ENCODE assay signal across 18 cellular contexts in the genomic region with DNA sequence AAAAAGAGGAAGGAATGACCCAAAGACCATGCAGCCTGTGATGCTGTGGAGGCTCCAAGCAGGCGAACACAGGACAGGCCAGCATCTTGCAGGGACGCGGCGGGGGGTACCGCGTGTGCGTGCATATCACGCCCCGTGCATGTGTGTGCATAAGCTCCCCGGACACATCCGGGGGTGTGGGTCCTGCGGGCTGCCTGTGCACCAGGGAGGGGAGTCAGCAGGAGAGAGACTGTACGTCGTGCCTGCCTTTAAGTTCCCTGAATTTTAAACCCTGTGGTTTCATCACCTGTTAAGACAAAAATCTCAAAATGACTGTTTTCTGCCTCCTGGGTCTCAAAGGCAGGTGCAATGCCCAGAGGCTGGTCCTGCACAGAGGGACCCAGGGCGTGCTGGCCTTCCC. TPM values are rescaled to one million over a fixed set of nuclear protein-coding genes. Genes with fewer than 3 reads are reported as not detected.
A peak's percentile ranks its signal among the peaks of the same experiment; 100 is the strongest.
DNase-seq lines count a peak whose midpoint lies in the region; ATAC-seq, FAIRE-seq and TF ChIP-seq lines count a peak whose summit lies in the region.
"Had no signal": no experiment of that assay in that cellular context is flagged by ENCODE, and none has a peak within 500 bp of the region (broad histone marks: within the 10 kb centered on the region; RNA-seq: fewer than 3 reads in every experiment).

No MANE protein-coding gene starts in this region.

- no peak for TF ChIP-seq EP300 in HepG2 (IDR thresholded peaks at IDR 0.05; ENCODE audit: low read depth in 2 of 2, low read length in 2 of 2)
- TF ChIP-seq EP300 in HepG2 (CRISPR knock-in tag; IDR thresholded peaks at IDR 0.05; ENCODE audit: borderline replicate concordance), result no peak

- H3K9me3 ChIP-seq in HepG2 (ENCODE audit: low read length) (no peaks in the 10 kb centered on the region), right lobe of liver (no peaks in the 10 kb centered on the region)

- H2AFZ ChIP-seq in HepG2 (ENCODE audit: low read length), result no peak overlapping the region

- BruUV-seq in HepG2 (replicated peaks; lab: Mats Ljungman, UMichigan), result no TSS peak

- H3K27ac ChIP-seq in HepG2 (ENCODE audit: extremely low read length, insufficient read depth, low read length) (no peak overlapping the region), right lobe of liver (no peak overlapping the region), RWPE1 (0 out of 2 replicates have a peak overlapping the region, but pooled peaks have one; percentile 7)

- peak overlapping the region; percentile 61 for H3K27ac Mint-ChIP-seq in nephron progenitor cell

- in situ Hi-C loops in HepG2 (cut with HindIII; ENCODE audit: extremely low pct_ligation_motif_present, low pct_unique_long_range_greater_than_20kb), result no loop called here

- H3K9me3 Mint-ChIP-seq in nephron progenitor cell, result no peaks in the 10 kb centered on the region
- H3K9me3 Mint-ChIP-seq: CD4-positive, CD25-positive, alpha-beta regulatory T cell had no signal

- no peak overlapping the region for H3K9ac ChIP-seq in HepG2 (ENCODE audit: insufficient read depth, low read depth, low read length)

- H3K79me2 ChIP-seq in HepG2 (ENCODE audit: insufficient read depth, low read length), result no peaks in the 10 kb centered on the region

- peaks cover 25 to 39% of the 10 kb centered on the region in 2 experiments; a peak in 4 of 5 replicates for H3K36me3 ChIP-seq in HepG2 (replicated peaks in 1 of 2; ENCODE audit: control insufficient read depth in 1 of 2, insufficient read depth in 2 of 2, low read length in 2 of 2)
- H3K36me3 ChIP-seq in right lobe of liver, result peaks cover 0 to 35% (median 8%) of the 10 kb centered on the region in 4 donors

- H4K20me1 ChIP-seq in HepG2 (ENCODE audit: insufficient read depth, low read length), result no peaks in the 10 kb centered on the region

- ATAC-seq in HepG2, result no peak
- no peak for ATAC-seq in right lobe of liver
- no peak for ATAC-seq in activated CD4-positive, CD25-positive, alpha-beta regulatory T cell treated with anti-CD3 and anti-CD28 coated beads, Interleukin-2, amount 50 U/mL, for 24 hours
- ATAC-seq in HG03378 (IDR thresholded peaks at IDR 0.05; ENCODE audit: unreplicated experiment), result no peak

- H3K4me2 ChIP-seq in HepG2 (ENCODE audit: low read depth, low read length), result no peak overlapping the region

- peaks cover 38% of the 10 kb centered on the region for H3K36me3 Mint-ChIP-seq in nephron progenitor cell (ENCODE audit: low read depth)

- no peaks in the 10 kb centered on the region for H3K4me1 Mint-ChIP-seq in nephron progenitor cell

- WGBS in HepG2 (ENCODE audit: low lambda C conversion rate), result 97% methylated on average over 10 of the region's 15 CpGs
- 80% methylated on average over 1 of the region's 15 CpGs for WGBS in right lobe of liver (ENCODE audit: insufficient coverage, low coverage, low lambda C conversion rate, missing lambda C conversion rate)

- TF ChIP-seq CTCF in HepG2 (CRISPR knock-in tag; IDR thresholded peaks at IDR 0.05) (no peak), right lobe of liver (IDR thresholded peaks at IDR 0.05) (no peak), RWPE1 (conservative IDR thresholded peaks at IDR 0.05; ENCODE audit: low read depth) (no peak), nephron progenitor cell (IDR thresholded peaks at IDR 0.05) (no peak)

- POLR2A ChIA-PET in HepG2 (lab: Yijun Ruan, JAX), result no interaction called here
- POLR2A ChIA-PET in RWPE1 (lab: Yijun Ruan, JAX; ENCODE audit: low non-redundant PET), result no interaction called here

- no peak for TF ChIP-seq RAD21 in HepG2 (CRISPR knock-in tag; IDR thresholded peaks at IDR 0.05)

- no peak for FAIRE-seq in HepG2 (lab: Jason Lieb, UNC)
- FAIRE-seq: H54 had no signal

- CTCF ChIA-PET in HepG2 (lab: Yijun Ruan, JAX; ENCODE audit: low intra/inter-chr PET ratio, low total read pairs), result no interaction called here
- CTCF ChIA-PET in RWPE1 (lab: Yijun Ruan, JAX), result no interaction called here

- no peaks in the 10 kb centered on the region for H3K4me1 ChIP-seq in HepG2 (ENCODE audit: insufficient read depth, low read length)
- no peaks in the 10 kb centered on the region for H3K4me1 ChIP-seq in right lobe of liver

- no peaks in the 10 kb centered on the region for H3K27me3 Mint-ChIP-seq in nephron progenitor cell (ENCODE audit: low read depth, poor library complexity)
- H3K27me3 Mint-ChIP-seq: CD4-positive, CD25-positive, alpha-beta regulatory T cell had no signal

- H3K4me3 ChIP-seq in HepG2 (replicated peaks in 1 of 3; ENCODE audit: insufficient read depth in 1 of 3, low read depth in 2 of 3, low read length in 3 of 3) (no peak overlapping the region), right lobe of liver (no peak overlapping the region)

- TF ChIP-seq POLR2A in HepG2 (IDR thresholded peaks at IDR 0.05; ENCODE audit: insufficient read depth in 1 of 2, low read depth in 2 of 2, low read length in 2 of 2) (no peak), right lobe of liver (IDR thresholded peaks at IDR 0.05) (no peak)

- no peak for DNase-seq in HepG2 (ENCODE audit: low spot score)
- DNase-seq in right lobe of liver, result no peak
- DNase-seq in RWPE1 (ENCODE audit: low spot score), result no peak
- DNase-seq in nephron progenitor cell, result no peak
- no peak for DNase-seq in DMS153 (lab: John Stamatoyannopoulos, UW)
- DNase-seq: KBM-7, MM.1S, NCI-H1092, NCI-H1436, NCI-H187 treated with DMSO at 0.1 percent for 48 hours, NCI-H2107, NCI-H446 treated with DMSO at 0.1 percent for 48 hours, NCI-H526 treated with DMSO at 0.1 percent for 48 hours, Right ventricle myocardium superior had no signal

- H3K4me3 Mint-ChIP-seq in nephron progenitor cell, result no peak overlapping the region

- intact Hi-C loops in HepG2 (cut with micrococcal nuclease; ENCODE audit: unreplicated experiment), result no loop called here
- intact Hi-C loops in right lobe of liver (cut with DNase I), result no loop called here

- no peaks in the 10 kb centered on the region for H3K27me3 ChIP-seq in HepG2 (ENCODE audit: control insufficient read depth in 1 of 2, insufficient read depth in 2 of 2, low read length in 2 of 2)
- no peaks in the 10 kb centered on the region for H3K27me3 ChIP-seq in right lobe of liver

RNA-seq across cellular contexts. Expression of gene ADAT3, which starts 16.6 kb away (rescaled TPM):
- 2.0 and 3.5 TPM in 2 replicates for total RNA-seq in HepG2 (2016; rRNA removed; fragmentation: Illumina TruSeq; extraction: Trizol)
- total RNA-seq in HepG2 (2016; cell fraction: cytosol; rRNA removed; fragmentation: Illumina TruSeq; extraction: Trizol; ENCODE audit: low read depth), result 0.79 and 0.81 TPM in 2 replicates
- 1.7 and 3.1 TPM in 2 replicates for total RNA-seq in HepG2 (2016; cell fraction: insoluble cytoplasmic fraction; rRNA removed; fragmentation: Illumina TruSeq; extraction: Trizol)
- total RNA-seq in HepG2 (2016; cell fraction: membrane; rRNA removed; fragmentation: Illumina TruSeq; extraction: Trizol), result 1.7 and 2.1 TPM in 2 replicates
- total RNA-seq in HepG2 (2016; cell fraction: nucleus; rRNA removed; fragmentation: Illumina TruSeq; extraction: Trizol), result 1.5 and 1.9 TPM in 2 replicates
- 0.95 and 1.4 TPM in 2 replicates for polyA plus RNA-seq in HepG2 (2011; rRNA removed)
- polyA plus RNA-seq in HepG2 (2011; cell fraction: cytosol; rRNA removed), result 0.94 and 1.7 TPM in 2 replicates
- polyA plus RNA-seq in HepG2 (2011; cell fraction: nucleus; rRNA removed), result 6.4 and 7.8 TPM in 2 replicates
- 1.3 and 1.7 TPM in 2 replicates for polyA plus RNA-seq in HepG2 (2012)
- 0.68 TPM in 2 replicates for polyA plus RNA-seq in HepG2 (2016; cell fraction: cytosol; fragmentation: Illumina TruSeq; extraction: Trizol; ENCODE audit: low read depth)
- 2.8 and 3.5 TPM in 2 replicates for polyA plus RNA-seq in HepG2 (2016; cell fraction: insoluble cytoplasmic fraction; fragmentation: Illumina TruSeq; extraction: Trizol; ENCODE audit: low read depth)
- polyA plus RNA-seq in HepG2 (2016; cell fraction: membrane; fragmentation: Illumina TruSeq; extraction: Trizol; ENCODE audit: low read depth), result 1.1 and 1.4 TPM in 2 replicates
- polyA plus RNA-seq in HepG2 (2016; cell fraction: nucleus; fragmentation: Illumina TruSeq; extraction: Trizol; ENCODE audit: insufficient read depth, low read depth), result 5.0 and 6.1 TPM in 2 replicates
- 2.1 and 3.8 TPM in 2 replicates for polyA minus RNA-seq in HepG2 (2011; rRNA and poly(A)+ RNA removed; ENCODE audit: low replicate concordance)
- polyA minus RNA-seq in HepG2 (2011; cell fraction: cytosol; rRNA and poly(A)+ RNA removed), result 1.3 and 1.6 TPM in 2 replicates
- 2.3 and 2.6 TPM in 2 replicates for polyA minus RNA-seq in HepG2 (2011; cell fraction: nucleus; rRNA and poly(A)+ RNA removed)
- 1 to 10 TPM; 1.8 to 5.3 (median 2.7) TPM for total RNA-seq in right lobe of liver

RNA-seq across cellular contexts. Expression of gene SCAMP4, which starts 16.6 kb away (rescaled TPM):
- total RNA-seq in HepG2 (2016; rRNA removed; fragmentation: Illumina TruSeq; extraction: Trizol) (10.8 and 13.7 TPM in 2 replicates), right lobe of liver (10 to 100 TPM; 22.1 to 60.6 (median 24.4) TPM)
- 4.4 and 5.1 TPM in 2 replicates for total RNA-seq in HepG2 (2016; cell fraction: cytosol; rRNA removed; fragmentation: Illumina TruSeq; extraction: Trizol; ENCODE audit: low read depth)
- 9.1 and 12.6 TPM in 2 replicates for total RNA-seq in HepG2 (2016; cell fraction: insoluble cytoplasmic fraction; rRNA removed; fragmentation: Illumina TruSeq; extraction: Trizol)
- 10.1 and 10.7 TPM in 2 replicates for total RNA-seq in HepG2 (2016; cell fraction: membrane; rRNA removed; fragmentation: Illumina TruSeq; extraction: Trizol)
- total RNA-seq in HepG2 (2016; cell fraction: nucleus; rRNA removed; fragmentation: Illumina TruSeq; extraction: Trizol), result 24.2 and 31.8 TPM in 2 replicates
- 10.7 and 12.8 TPM in 2 replicates for polyA plus RNA-seq in HepG2 (2011; rRNA removed)
- 7.6 and 8.7 TPM in 2 replicates for polyA plus RNA-seq in HepG2 (2011; cell fraction: cytosol; rRNA removed)
- 43.5 and 55.3 TPM in 2 replicates for polyA plus RNA-seq in HepG2 (2011; cell fraction: nucleus; rRNA removed)
- polyA plus RNA-seq in HepG2 (2012), result 21.8 and 32.2 TPM in 2 replicates
- 5.1 and 6.4 TPM in 2 replicates for polyA plus RNA-seq in HepG2 (2016; cell fraction: cytosol; fragmentation: Illumina TruSeq; extraction: Trizol; ENCODE audit: low read depth)
- polyA plus RNA-seq in HepG2 (2016; cell fraction: insoluble cytoplasmic fraction; fragmentation: Illumina TruSeq; extraction: Trizol; ENCODE audit: low read depth), result 10.3 and 13.4 TPM in 2 replicates
- 11.5 and 11.6 TPM in 2 replicates for polyA plus RNA-seq in HepG2 (2016; cell fraction: membrane; fragmentation: Illumina TruSeq; extraction: Trizol; ENCODE audit: low read depth)
- 69.4 and 71.5 TPM in 2 replicates for polyA plus RNA-seq in HepG2 (2016; cell fraction: nucleus; fragmentation: Illumina TruSeq; extraction: Trizol; ENCODE audit: insufficient read depth, low read depth)
- polyA minus RNA-seq in HepG2 (2011; rRNA and poly(A)+ RNA removed; ENCODE audit: low replicate concordance), result 14.8 and 32.0 TPM in 2 replicates
- polyA minus RNA-seq in HepG2 (2011; cell fraction: cytosol; rRNA and poly(A)+ RNA removed), result 35.3 TPM in 2 replicates
- 13.2 and 15.5 TPM in 2 replicates for polyA minus RNA-seq in HepG2 (2011; cell fraction: nucleus; rRNA and poly(A)+ RNA removed)

RNA-seq across cellular contexts. Expression of gene CSNK1G2, which starts 19.1 kb away (rescaled TPM):
- total RNA-seq in HepG2 (2016; rRNA removed; fragmentation: Illumina TruSeq; extraction: Trizol) (29.7 and 53.8 TPM in 2 replicates), right lobe of liver (10 to 100 TPM; 14.4 to 35.2 (median 22.6) TPM)
- total RNA-seq in HepG2 (2016; cell fraction: cytosol; rRNA removed; fragmentation: Illumina TruSeq; extraction: Trizol; ENCODE audit: low read depth), result 40.6 and 41.0 TPM in 2 replicates
- total RNA-seq in HepG2 (2016; cell fraction: insoluble cytoplasmic fraction; rRNA removed; fragmentation: Illumina TruSeq; extraction: Trizol), result 26.8 and 56.3 TPM in 2 replicates
- 85.2 and 87.4 TPM in 2 replicates for total RNA-seq in HepG2 (2016; cell fraction: membrane; rRNA removed; fragmentation: Illumina TruSeq; extraction: Trizol)
- 39.2 and 46.8 TPM in 2 replicates for total RNA-seq in HepG2 (2016; cell fraction: nucleus; rRNA removed; fragmentation: Illumina TruSeq; extraction: Trizol)
- 72.5 and 88.4 TPM in 2 replicates for polyA plus RNA-seq in HepG2 (2011; rRNA removed)
- 33.8 and 56.1 TPM in 2 replicates for polyA plus RNA-seq in HepG2 (2011; cell fraction: cytosol; rRNA removed)
- 380 and 522 TPM in 2 replicates for polyA plus RNA-seq in HepG2 (2011; cell fraction: nucleus; rRNA removed)
- 38.6 and 40.4 TPM in 2 replicates for polyA plus RNA-seq in HepG2 (2012)
- 39.6 and 47.2 TPM in 2 replicates for polyA plus RNA-seq in HepG2 (2016; cell fraction: cytosol; fragmentation: Illumina TruSeq; extraction: Trizol; ENCODE audit: low read depth)
- 36.1 and 45.7 TPM in 2 replicates for polyA plus RNA-seq in HepG2 (2016; cell fraction: insoluble cytoplasmic fraction; fragmentation: Illumina TruSeq; extraction: Trizol; ENCODE audit: low read depth)
- polyA plus RNA-seq in HepG2 (2016; cell fraction: membrane; fragmentation: Illumina TruSeq; extraction: Trizol; ENCODE audit: low read depth), result 79.1 and 81.2 TPM in 2 replicates
- 157 TPM in 2 replicates for polyA plus RNA-seq in HepG2 (2016; cell fraction: nucleus; fragmentation: Illumina TruSeq; extraction: Trizol; ENCODE audit: insufficient read depth, low read depth)
- 51.2 and 83.6 TPM in 2 replicates for polyA minus RNA-seq in HepG2 (2011; rRNA and poly(A)+ RNA removed; ENCODE audit: low replicate concordance)
- 23.6 and 25.2 TPM in 2 replicates for polyA minus RNA-seq in HepG2 (2011; cell fraction: cytosol; rRNA and poly(A)+ RNA removed)
- 18.2 and 21.2 TPM in 2 replicates for polyA minus RNA-seq in HepG2 (2011; cell fraction: nucleus; rRNA and poly(A)+ RNA removed)

RNA-seq across cellular contexts. Expression of gene ABHD17A, which starts 36.5 kb away (rescaled TPM):
- total RNA-seq in HepG2 (2016; rRNA removed; fragmentation: Illumina TruSeq; extraction: Trizol) (27.9 and 40.8 TPM in 2 replicates), right lobe of liver (10 to 100 TPM; 20.4 to 49.5 (median 23.5) TPM)
- 52.2 and 64.4 TPM in 2 replicates for total RNA-seq in HepG2 (2016; cell fraction: cytosol; rRNA removed; fragmentation: Illumina TruSeq; extraction: Trizol; ENCODE audit: low read depth)
- 24.0 and 37.3 TPM in 2 replicates for total RNA-seq in HepG2 (2016; cell fraction: insoluble cytoplasmic fraction; rRNA removed; fragmentation: Illumina TruSeq; extraction: Trizol)
- 65.2 and 82.2 TPM in 2 replicates for total RNA-seq in HepG2 (2016; cell fraction: membrane; rRNA removed; fragmentation: Illumina TruSeq; extraction: Trizol)
- total RNA-seq in HepG2 (2016; cell fraction: nucleus; rRNA removed; fragmentation: Illumina TruSeq; extraction: Trizol), result 17.1 and 19.3 TPM in 2 replicates
- 27.7 and 44.6 TPM in 2 replicates for polyA plus RNA-seq in HepG2 (2011; rRNA removed)
- polyA plus RNA-seq in HepG2 (2011; cell fraction: cytosol; rRNA removed), result 25.9 and 53.1 TPM in 2 replicates
- 72.5 and 83.8 TPM in 2 replicates for polyA plus RNA-seq in HepG2 (2011; cell fraction: nucleus; rRNA removed)
- 11.9 and 16.2 TPM in 2 replicates for polyA plus RNA-seq in HepG2 (2012)
- 51.0 and 62.5 TPM in 2 replicates for polyA plus RNA-seq in HepG2 (2016; cell fraction: cytosol; fragmentation: Illumina TruSeq; extraction: Trizol; ENCODE audit: low read depth)
- 25.3 and 27.0 TPM in 2 replicates for polyA plus RNA-seq in HepG2 (2016; cell fraction: insoluble cytoplasmic fraction; fragmentation: Illumina TruSeq; extraction: Trizol; ENCODE audit: low read depth)
- 54.6 and 60.4 TPM in 2 replicates for polyA plus RNA-seq in HepG2 (2016; cell fraction: membrane; fragmentation: Illumina TruSeq; extraction: Trizol; ENCODE audit: low read depth)
- polyA plus RNA-seq in HepG2 (2016; cell fraction: nucleus; fragmentation: Illumina TruSeq; extraction: Trizol; ENCODE audit: insufficient read depth, low read depth), result 38.7 and 42.0 TPM in 2 replicates
- 15.0 and 50.9 TPM in 2 replicates for polyA minus RNA-seq in HepG2 (2011; rRNA and poly(A)+ RNA removed; ENCODE audit: low replicate concordance)
- 17.2 and 18.0 TPM in 2 replicates for polyA minus RNA-seq in HepG2 (2011; cell fraction: cytosol; rRNA and poly(A)+ RNA removed)
- 5.7 and 5.8 TPM in 2 replicates for polyA minus RNA-seq in HepG2 (2011; cell fraction: nucleus; rRNA and poly(A)+ RNA removed)

RNA-seq across cellular contexts. Expression of gene KLF16, which starts 58.4 kb away (rescaled TPM):
- total RNA-seq in HepG2 (2016; rRNA removed; fragmentation: Illumina TruSeq; extraction: Trizol) (6.2 and 6.7 TPM in 2 replicates), right lobe of liver (10 to 100 TPM in 5 of 6 experiments, 1 to 10 TPM in 1; 9.9 to 23.6 (median 10.8) TPM)
- 2.1 and 2.2 TPM in 2 replicates for total RNA-seq in HepG2 (2016; cell fraction: cytosol; rRNA removed; fragmentation: Illumina TruSeq; extraction: Trizol; ENCODE audit: low read depth)
- 5.5 and 5.9 TPM in 2 replicates for total RNA-seq in HepG2 (2016; cell fraction: insoluble cytoplasmic fraction; rRNA removed; fragmentation: Illumina TruSeq; extraction: Trizol)
- 8.3 and 8.9 TPM in 2 replicates for total RNA-seq in HepG2 (2016; cell fraction: membrane; rRNA removed; fragmentation: Illumina TruSeq; extraction: Trizol)
- total RNA-seq in HepG2 (2016; cell fraction: nucleus; rRNA removed; fragmentation: Illumina TruSeq; extraction: Trizol), result 4.0 and 4.8 TPM in 2 replicates
- 3.5 and 4.7 TPM in 2 replicates for polyA plus RNA-seq in HepG2 (2011; rRNA removed)
- 3.7 and 7.0 TPM in 2 replicates for polyA plus RNA-seq in HepG2 (2011; cell fraction: cytosol; rRNA removed)
- 16.7 and 31.9 TPM in 2 replicates for polyA plus RNA-seq in HepG2 (2011; cell fraction: nucleus; rRNA removed)
- 8.3 and 9.4 TPM in 2 replicates for polyA plus RNA-seq in HepG2 (2012)
- 3.2 and 3.4 TPM in 2 replicates for polyA plus RNA-seq in HepG2 (2016; cell fraction: cytosol; fragmentation: Illumina TruSeq; extraction: Trizol; ENCODE audit: low read depth)
- 12.0 and 14.3 TPM in 2 replicates for polyA plus RNA-seq in HepG2 (2016; cell fraction: insoluble cytoplasmic fraction; fragmentation: Illumina TruSeq; extraction: Trizol; ENCODE audit: low read depth)
- 8.9 and 9.3 TPM in 2 replicates for polyA plus RNA-seq in HepG2 (2016; cell fraction: membrane; fragmentation: Illumina TruSeq; extraction: Trizol; ENCODE audit: low read depth)
- 11.4 and 12.0 TPM in 2 replicates for polyA plus RNA-seq in HepG2 (2016; cell fraction: nucleus; fragmentation: Illumina TruSeq; extraction: Trizol; ENCODE audit: insufficient read depth, low read depth)
- 3.1 and 9.7 TPM in 2 replicates for polyA minus RNA-seq in HepG2 (2011; rRNA and poly(A)+ RNA removed; ENCODE audit: low replicate concordance)
- polyA minus RNA-seq in HepG2 (2011; cell fraction: cytosol; rRNA and poly(A)+ RNA removed), result 8.9 and 15.3 TPM in 2 replicates
- 2.1 and 2.2 TPM in 2 replicates for polyA minus RNA-seq in HepG2 (2011; cell fraction: nucleus; rRNA and poly(A)+ RNA removed)
